In genomic region chr11:94774345-94774744, GRCh38 we compare ENCODE assay signal across 16 cellular contexts. TPM values are rescaled to one million over a fixed set of nuclear protein-coding genes. Genes with fewer than 3 reads are reported as not detected.
A peak's percentile ranks its signal among the peaks of the same experiment; 100 is the strongest.
DNase-seq lines count a peak whose midpoint lies in the region; ATAC-seq and TF ChIP-seq lines count a peak whose summit lies in the region.
"Had no signal": no experiment of that assay in that cellular context is flagged by ENCODE, and none has a peak within 500 bp of the region (broad histone marks: within the 10 kb centered on the region; RNA-seq: fewer than 3 reads in every experiment).

No MANE protein-coding gene starts in this region.

- H3K4me2 ChIP-seq in HCT116 (ENCODE audit: low read length): peak overlapping the region; percentile 30
- H3K4me2 ChIP-seq: hepatocyte, SK-N-SH had no signal

- no peak for TF ChIP-seq CTCF in HCT116 (IDR thresholded peaks at IDR 0.05 in 2 of 3, conservative IDR thresholded peaks at IDR 0.05 in 1 of 3; ENCODE audit: borderline replicate concordance in 1 of 3, insufficient read depth in 1 of 3, low read depth in 2 of 3, low read length in 2 of 3)

- TF ChIP-seq POLR2A in HCT116 (IDR thresholded peaks at IDR 0.05; ENCODE audit: borderline replicate concordance, extremely low read depth, insufficient read depth, insufficient read length): no peak

- H3K9me2 ChIP-seq in HCT116 (ENCODE audit: insufficient read depth): no peaks in the 10 kb centered on the region
- H3K9me2 ChIP-seq: SK-N-SH had no signal

- RAD21 ChIA-PET in HCT116 (lab: Charles Lee; ENCODE audit: low non-redundant PET in 1 of 2, low total read pairs in 2 of 2, uncharacterized antibody in 2 of 2, unreplicated experiment in 2 of 2): no interaction called here

- ATAC-seq in HCT116 (peak; percentile 42), GM19463 (IDR thresholded peaks at IDR 0.05; ENCODE audit: unreplicated experiment) (no peak), HG02642 (IDR thresholded peaks at IDR 0.05; ENCODE audit: poor library complexity, unreplicated experiment) (no peak), GM19351 (IDR thresholded peaks at IDR 0.05; ENCODE audit: unreplicated experiment) (no peak)
- ATAC-seq: mucosa of descending colon; stimulated activated naive CD8-positive, alpha-beta T cell treated with anti-CD3 and anti-CD28 coated beads, Interleukin-15, Interleukin-2, amounts not matched to agents 100 U/mL and 50 U/mL, for 24 hours had no signal

- BruUV-seq in HCT116 (replicated peaks; lab: Mats Ljungman, UMichigan): no TSS peak

- POLR2A ChIA-PET in HCT116 (lab: Charles Lee): no interaction called here

- peaks cover 98% of the 10 kb centered on the region for H3K79me2 ChIP-seq in HCT116 (ENCODE audit: insufficient read depth, low read length)

- TF ChIP-seq RAD21 in HCT116 (IDR thresholded peaks at IDR 0.05; ENCODE audit: low read depth): no peak

- H2AFZ ChIP-seq in HCT116 (ENCODE audit: low read depth, low read length, poor library complexity, severe bottlenecking): no peak overlapping the region
- H2AFZ ChIP-seq: hepatocyte had no signal

- intact Hi-C loops in HCT116 (cut with micrococcal nuclease): no loop called here

- H3K36me3 ChIP-seq in HCT116 (ENCODE audit: control insufficient read depth in 1 of 2, insufficient read depth in 2 of 2, low read length in 2 of 2): no peaks in the 10 kb centered on the region

- no peaks in the 10 kb centered on the region for H3K9me3 ChIP-seq in HCT116 (ENCODE audit: control insufficient read depth in 1 of 2, insufficient read depth in 1 of 2, low read depth in 1 of 2, low read length in 2 of 2)
- H3K9me3 ChIP-seq: mucosa of descending colon, SK-N-SH had no signal

- no peak overlapping the region for H3K4me3 ChIP-seq in HCT116 (replicated peaks in 1 of 2; ENCODE audit: low read depth in 1 of 2, low read length in 2 of 2)
- H3K4me3 ChIP-seq: hepatocyte, mucosa of descending colon had no signal

- H3K27me3 ChIP-seq in HCT116 (ENCODE audit: insufficient read depth, low read length): no peaks in the 10 kb centered on the region
- H3K27me3 ChIP-seq: hepatocyte had no signal

- H4K20me1 ChIP-seq in HCT116 (ENCODE audit: insufficient read depth): no peaks in the 10 kb centered on the region

- H3K9ac ChIP-seq in HCT116 (ENCODE audit: low read length): no peak overlapping the region
- H3K9ac ChIP-seq: SK-N-SH had no signal

- no peak overlapping the region for H3K27ac ChIP-seq in HCT116 (ENCODE audit: low read depth, low read length)
- H3K27ac ChIP-seq: hepatocyte had no signal

- peaks cover 19 to 50% of the 10 kb centered on the region in 2 experiments; a peak in 3 of 4 replicates for H3K4me1 ChIP-seq in HCT116 (ENCODE audit: control insufficient read depth in 1 of 2, insufficient read depth in 2 of 2, low read length in 2 of 2)

- peak; percentile 6 for DNase-seq in COLO668 (lab: John Stamatoyannopoulos, UW; ENCODE audit: unreplicated experiment)
- DNase-seq in HCT116 (ENCODE audit: low read depth, low spot score): no peak
- DNase-seq in myocyte (ENCODE audit: low read depth): peak; percentile 43
- DNase-seq in cerebellar cortex (ENCODE audit: low spot score): no peak
- DNase-seq: activated CD4-positive, alpha-beta T cell treated with anti-CD3 and anti-CD28 coated beads, Interleukin-2, amount 50 U/mL, for 1 hour; activated T-cell treated with anti-CD3 and anti-CD28 coated beads, Interleukin-2, amount 50 U/mL, for 1 hour; MM.1S; mucosa of descending colon; nucleus accumbens; SK-N-SH; stimulated activated naive CD8-positive, alpha-beta T cell treated with anti-CD3 and anti-CD28 coated beads, Interleukin-15, Interleukin-2, amounts not matched to agents 100 U/mL and 50 U/mL, for 24 hours had no signal

- CTCF ChIA-PET in HCT116 (lab: Charles Lee): no interaction called here

TF ChIP-seq in HCT116, 20 proteins besides CTCF, POLR2A, EP300 and RAD21:
- TF ChIP-seq YY1 (IDR thresholded peaks at IDR 0.05; ENCODE audit: extremely low read depth, insufficient replicate concordance, low read depth, low read length): no peak
- 0 out of 2 replicates have a peak, but pooled peaks have one; percentile 28 for TF ChIP-seq SP1 (IDR thresholded peaks at IDR 0.05; ENCODE audit: low read depth)
- TF ChIP-seq ELF1 (IDR thresholded peaks at IDR 0.05; ENCODE audit: borderline replicate concordance, low read depth): no peak

TF ChIP-seq in PFSK-1, 5 proteins besides CTCF, POLR2A, EP300 and RAD21:
- TF ChIP-seq FOXP2 (optimal IDR thresholded peaks at IDR 0.05; ENCODE audit: borderline replicate concordance, extremely low read depth, extremely low read length, insufficient read depth) (peak; percentile 60), TAF1 (IDR thresholded peaks at IDR 0.05; ENCODE audit: borderline replicate concordance, insufficient read depth, low read length) (no peak)
- TF ChIP-seq, protein P1, sequence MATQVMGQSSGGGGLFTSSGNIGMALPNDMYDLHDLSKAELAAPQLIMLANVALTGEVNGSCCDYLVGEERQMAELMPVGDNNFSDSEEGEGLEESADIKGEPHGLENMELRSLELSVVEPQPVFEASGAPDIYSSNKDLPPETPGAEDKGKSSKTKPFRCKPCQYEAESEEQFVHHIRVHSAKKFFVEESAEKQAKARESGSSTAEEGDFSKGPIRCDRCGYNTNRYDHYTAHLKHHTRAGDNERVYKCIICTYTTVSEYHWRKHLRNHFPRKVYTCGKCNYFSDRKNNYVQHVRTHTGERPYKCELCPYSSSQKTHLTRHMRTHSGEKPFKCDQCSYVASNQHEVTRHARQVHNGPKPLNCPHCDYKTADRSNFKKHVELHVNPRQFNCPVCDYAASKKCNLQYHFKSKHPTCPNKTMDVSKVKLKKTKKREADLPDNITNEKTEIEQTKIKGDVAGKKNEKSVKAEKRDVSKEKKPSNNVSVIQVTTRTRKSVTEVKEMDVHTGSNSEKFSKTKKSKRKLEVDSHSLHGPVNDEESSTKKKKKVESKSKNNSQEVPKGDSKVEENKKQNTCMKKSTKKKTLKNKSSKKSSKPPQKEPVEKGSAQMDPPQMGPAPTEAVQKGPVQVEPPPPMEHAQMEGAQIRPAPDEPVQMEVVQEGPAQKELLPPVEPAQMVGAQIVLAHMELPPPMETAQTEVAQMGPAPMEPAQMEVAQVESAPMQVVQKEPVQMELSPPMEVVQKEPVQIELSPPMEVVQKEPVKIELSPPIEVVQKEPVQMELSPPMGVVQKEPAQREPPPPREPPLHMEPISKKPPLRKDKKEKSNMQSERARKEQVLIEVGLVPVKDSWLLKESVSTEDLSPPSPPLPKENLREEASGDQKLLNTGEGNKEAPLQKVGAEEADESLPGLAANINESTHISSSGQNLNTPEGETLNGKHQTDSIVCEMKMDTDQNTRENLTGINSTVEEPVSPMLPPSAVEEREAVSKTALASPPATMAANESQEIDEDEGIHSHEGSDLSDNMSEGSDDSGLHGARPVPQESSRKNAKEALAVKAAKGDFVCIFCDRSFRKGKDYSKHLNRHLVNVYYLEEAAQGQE (IDR thresholded peaks at IDR 0.05; ENCODE audit: insufficient read depth in 1 of 2, low read depth in 2 of 2, low read length in 2 of 2): no peak
TF ChIP-seq in PFSK-1: peak in this region for 1.

RNA-seq across cellular contexts. Expression of gene AMOTL1, which starts 6.2 kb away (rescaled TPM):
- total RNA-seq in HCT116 (2021; ENCODE audit: unreplicated experiment) (27.6 TPM), myocyte (69.4 and 77.3 TPM in 2 replicates)
- 8.8 and 9.6 TPM in 2 replicates for polyA plus RNA-seq in HCT116 (2012)
- 43.4 TPM for polyA plus RNA-seq in PFSK-1 (2012; ENCODE audit: insufficient read length, low read depth)
- 20.2 TPM for polyA plus RNA-seq in myocyte (2012)

Comparison
In these comparisons a context has a peak if more than half of its experiments do, and no peak if none do; other contexts are left out.
1. DNase-seq: peak in COLO668 (single experiment) and myocyte (single experiment); none in HCT116 (single experiment) and cerebellar cortex (single experiment).